8 cellular contexts compared by ENCODE assay signal in the genomic region with DNA sequence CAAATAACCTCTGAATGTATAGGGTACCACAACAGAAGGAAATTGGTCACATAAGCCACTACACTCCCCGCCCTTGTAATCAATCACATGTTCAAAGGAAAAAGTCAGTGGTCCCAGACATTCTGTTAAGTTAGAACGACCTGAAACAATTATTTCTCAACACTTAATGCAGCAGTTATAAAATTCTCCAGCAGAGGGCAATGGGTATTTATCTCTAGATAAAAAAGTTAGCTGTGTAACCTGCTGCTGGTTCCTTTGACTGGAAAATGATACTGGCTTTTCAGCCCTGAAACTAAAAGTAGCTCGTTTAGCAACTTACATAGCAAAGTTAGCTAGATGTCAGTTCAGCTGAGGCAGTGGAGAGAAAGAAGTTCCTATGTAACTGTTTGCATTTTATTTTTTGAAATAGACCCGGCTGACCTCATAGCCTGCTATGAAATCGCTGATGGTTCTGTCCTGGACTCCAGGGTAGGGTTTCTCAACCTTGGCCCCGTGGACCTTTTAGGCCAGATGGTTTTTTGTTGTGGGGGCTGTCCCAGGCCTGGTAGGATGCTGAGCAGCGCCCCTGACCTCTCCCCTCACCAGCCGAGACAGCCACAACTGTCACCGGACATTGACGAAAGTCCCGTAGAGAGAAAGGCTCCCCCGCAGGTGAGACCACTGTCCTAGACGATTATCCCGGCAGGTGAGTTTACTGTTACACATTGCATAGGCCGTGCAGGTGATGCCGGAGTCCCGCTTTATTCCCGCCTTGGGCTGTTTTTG. TPM values are rescaled to one million over a fixed set of nuclear protein-coding genes. Genes with fewer than 3 reads are reported as not detected.
A peak's percentile ranks its signal among the peaks of the same experiment; 100 is the strongest.
DNase-seq lines count a peak whose midpoint lies in the region; ATAC-seq and TF ChIP-seq lines count a peak whose summit lies in the region.

No MANE protein-coding gene starts in this region.

- H3K27me3 ChIP-seq in KMS-11 (ENCODE audit: insufficient read depth, low read depth) (no peaks in the 10 kb centered on the region), fibroblast of lung (ENCODE audit: control insufficient read depth, insufficient read depth, low read length) (no peaks in the 10 kb centered on the region), parathyroid adenoma (ENCODE audit: control insufficient read depth, insufficient read depth, low read length) (no peaks in the 10 kb centered on the region)

- TF ChIP-seq CTCF in CD14-positive monocyte (IDR thresholded peaks at IDR 0.05) (peak; percentile 79), KMS-11 (conservative IDR thresholded peaks at IDR 0.05; ENCODE audit: low read depth, low read length) (peak; percentile 94), fibroblast of lung (conservative IDR thresholded peaks at IDR 0.05 in 1 of 2, IDR thresholded peaks at IDR 0.05 in 1 of 2; ENCODE audit: low read depth in 1 of 2, low read length in 2 of 2) (peak; percentile 52 to 73), parathyroid adenoma (IDR thresholded peaks at IDR 0.05) (peak; percentile 67)

- H3K27ac Mint-ChIP-seq in CD14-positive monocyte = peak overlapping the region in 1 of 7 donors; percentile 9

- H3K4me1 Mint-ChIP-seq in CD14-positive monocyte = peaks cover 6% of the 10 kb centered on the region

- no peak overlapping the region for H3K4me3 Mint-ChIP-seq in CD14-positive monocyte

- peaks cover 0 to 7% (median 2%) of the 10 kb centered on the region in 7 donors for H3K9me3 Mint-ChIP-seq in CD14-positive monocyte

- intact Hi-C loops in CD14-positive monocyte (cut with micrococcal nuclease) = no loop called here

- peak overlapping the region; percentile 63; the same call in 1 of the 2 replicates for H2AFZ ChIP-seq in KMS-11 (ENCODE audit: low read depth)
- H2AFZ ChIP-seq in fibroblast of lung (ENCODE audit: low read length) = no peak overlapping the region
- H2AFZ ChIP-seq in parathyroid adenoma = no peak overlapping the region

- H3K9me3 ChIP-seq in fibroblast of lung (ENCODE audit: control insufficient read depth, insufficient read depth, low read depth, low read length) = no peaks in the 10 kb centered on the region
- no peaks in the 10 kb centered on the region for H3K9me3 ChIP-seq in parathyroid adenoma (ENCODE audit: control insufficient read depth, low read length)

- H3K4me1 ChIP-seq in KMS-11 (ENCODE audit: low read depth, poor library complexity, severe bottlenecking) (peaks cover 11% of the 10 kb centered on the region), fibroblast of lung (ENCODE audit: control insufficient read depth, extremely low read depth, insufficient read depth, low read length) (no peaks in the 10 kb centered on the region), parathyroid adenoma (no peaks in the 10 kb centered on the region)

- H3K36me3 ChIP-seq in KMS-11 (ENCODE audit: insufficient read depth) (no peaks in the 10 kb centered on the region), fibroblast of lung (ENCODE audit: control insufficient read depth, insufficient read depth, low read length) (no peaks in the 10 kb centered on the region), parathyroid adenoma (ENCODE audit: control insufficient read depth, insufficient read depth, low read length) (no peaks in the 10 kb centered on the region)

- no peak overlapping the region; the same call in 1 of the 2 replicates for H3K9ac ChIP-seq in KMS-11
- H3K9ac ChIP-seq in fibroblast of lung (ENCODE audit: insufficient read depth, low read length) = no peak overlapping the region
- no peak overlapping the region for H3K9ac ChIP-seq in parathyroid adenoma

- peaks cover 0 to 6% (median 1%) of the 10 kb centered on the region in 3 donors for H3K27me3 Mint-ChIP-seq in CD14-positive monocyte (ENCODE audit: low read depth in 3 of 3)

- H3K27ac ChIP-seq in KMS-11 = peak overlapping the region; percentile 33; the same call in 1 of the 2 replicates
- no peak overlapping the region for H3K27ac ChIP-seq in fibroblast of lung (ENCODE audit: insufficient read depth, low read length)
- no peak overlapping the region for H3K27ac ChIP-seq in parathyroid adenoma

- H3K36me3 Mint-ChIP-seq in CD14-positive monocyte = no peaks in the 10 kb centered on the region

- H3K4me2 ChIP-seq in KMS-11 = peak overlapping the region; percentile 52
- H3K4me2 ChIP-seq in fibroblast of lung (ENCODE audit: extremely low read depth, insufficient read depth, low read length) = no peak overlapping the region
- no peak overlapping the region for H3K4me2 ChIP-seq in parathyroid adenoma (ENCODE audit: low read length)

- DNase-seq in CD14-positive monocyte (ENCODE audit: low spot score) = no peak
- DNase-seq in fibroblast of lung (ENCODE audit: low read depth in 2 of 2) = peak; percentile 43 to 70

- ATAC-seq in GM18498 (IDR thresholded peaks at IDR 0.05; ENCODE audit: unreplicated experiment) (peak; percentile 80), SK-N-SH treated with all-trans-retinoic acid at 6 μM for 48 hours (peak; percentile 86), GM19035 (IDR thresholded peaks at IDR 0.05; ENCODE audit: unreplicated experiment) (no peak), GM19328 (IDR thresholded peaks at IDR 0.05; ENCODE audit: unreplicated experiment) (no peak)

- H3K79me2 ChIP-seq in KMS-11 (ENCODE audit: insufficient read depth, low read depth) (no peaks in the 10 kb centered on the region), fibroblast of lung (ENCODE audit: control insufficient read depth, insufficient read depth, low read length) (no peaks in the 10 kb centered on the region), parathyroid adenoma (no peaks in the 10 kb centered on the region)

- H3K4me3 ChIP-seq in KMS-11 (IDR thresholded peaks at IDR 0.05; ENCODE audit: insufficient read depth, low read depth, low read length) (no peak overlapping the region), fibroblast of lung (replicated peaks in 1 of 4; ENCODE audit: control extremely low read depth in 1 of 4, insufficient read depth in 1 of 4, low read depth in 3 of 4, low read length in 4 of 4) (no peak overlapping the region), parathyroid adenoma (ENCODE audit: low read depth, low read length) (no peak overlapping the region)

- no peaks in the 10 kb centered on the region for H4K20me1 ChIP-seq in KMS-11 (ENCODE audit: insufficient read depth)
- H4K20me1 ChIP-seq in fibroblast of lung (ENCODE audit: control insufficient read depth, extremely low read depth, insufficient read depth, low read length) = no peaks in the 10 kb centered on the region

TF ChIP-seq in SK-N-SH treated with all-trans-retinoic acid at 6 μM for 48 hours, 23 proteins besides CTCF, POLR2A, EP300 and RAD21 (continues in another document):
- TF ChIP-seq SNAI2 (CRISPR knock-in tag; IDR thresholded peaks at IDR 0.05) (no peak), PPARA (CRISPR knock-in tag; IDR thresholded peaks at IDR 0.05; ENCODE audit: borderline replicate concordance) (no peak), ISL1 (CRISPR knock-in tag; IDR thresholded peaks at IDR 0.05) (no peak), ZNF70 (CRISPR knock-in tag; IDR thresholded peaks at IDR 0.05) (no peak), TCF4 (CRISPR knock-in tag; IDR thresholded peaks at IDR 0.05; ENCODE audit: borderline replicate concordance) (no peak)
- TF ChIP-seq, protein P1, sequence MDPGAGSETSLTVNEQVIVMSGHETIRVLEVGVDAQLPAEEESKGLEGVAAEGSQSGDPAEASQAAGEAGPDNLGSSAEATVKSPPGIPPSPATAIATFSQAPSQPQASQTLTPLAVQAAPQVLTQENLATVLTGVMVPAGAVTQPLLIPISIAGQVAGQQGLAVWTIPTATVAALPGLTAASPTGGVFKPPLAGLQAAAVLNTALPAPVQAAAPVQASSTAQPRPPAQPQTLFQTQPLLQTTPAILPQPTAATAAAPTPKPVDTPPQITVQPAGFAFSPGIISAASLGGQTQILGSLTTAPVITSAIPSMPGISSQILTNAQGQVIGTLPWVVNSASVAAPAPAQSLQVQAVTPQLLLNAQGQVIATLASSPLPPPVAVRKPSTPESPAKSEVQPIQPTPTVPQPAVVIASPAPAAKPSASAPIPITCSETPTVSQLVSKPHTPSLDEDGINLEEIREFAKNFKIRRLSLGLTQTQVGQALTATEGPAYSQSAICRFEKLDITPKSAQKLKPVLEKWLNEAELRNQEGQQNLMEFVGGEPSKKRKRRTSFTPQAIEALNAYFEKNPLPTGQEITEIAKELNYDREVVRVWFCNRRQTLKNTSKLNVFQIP (CRISPR knock-in tag; IDR thresholded peaks at IDR 0.05; ENCODE audit: borderline replicate concordance, low read depth) = no peak
- TF ChIP-seq, protein P2, sequence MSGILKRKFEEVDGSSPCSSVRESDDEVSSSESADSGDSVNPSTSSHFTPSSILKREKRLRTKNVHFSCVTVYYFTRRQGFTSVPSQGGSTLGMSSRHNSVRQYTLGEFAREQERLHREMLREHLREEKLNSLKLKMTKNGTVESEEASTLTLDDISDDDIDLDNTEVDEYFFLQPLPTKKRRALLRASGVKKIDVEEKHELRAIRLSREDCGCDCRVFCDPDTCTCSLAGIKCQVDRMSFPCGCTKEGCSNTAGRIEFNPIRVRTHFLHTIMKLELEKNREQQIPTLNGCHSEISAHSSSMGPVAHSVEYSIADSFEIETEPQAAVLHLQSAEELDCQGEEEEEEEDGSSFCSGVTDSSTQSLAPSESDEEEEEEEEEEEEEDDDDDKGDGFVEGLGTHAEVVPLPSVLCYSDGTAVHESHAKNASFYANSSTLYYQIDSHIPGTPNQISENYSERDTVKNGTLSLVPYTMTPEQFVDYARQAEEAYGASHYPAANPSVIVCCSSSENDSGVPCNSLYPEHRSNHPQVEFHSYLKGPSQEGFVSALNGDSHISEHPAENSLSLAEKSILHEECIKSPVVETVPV (CRISPR knock-in tag; IDR thresholded peaks at IDR 0.05) = no peak
- TF ChIP-seq, protein P3, sequence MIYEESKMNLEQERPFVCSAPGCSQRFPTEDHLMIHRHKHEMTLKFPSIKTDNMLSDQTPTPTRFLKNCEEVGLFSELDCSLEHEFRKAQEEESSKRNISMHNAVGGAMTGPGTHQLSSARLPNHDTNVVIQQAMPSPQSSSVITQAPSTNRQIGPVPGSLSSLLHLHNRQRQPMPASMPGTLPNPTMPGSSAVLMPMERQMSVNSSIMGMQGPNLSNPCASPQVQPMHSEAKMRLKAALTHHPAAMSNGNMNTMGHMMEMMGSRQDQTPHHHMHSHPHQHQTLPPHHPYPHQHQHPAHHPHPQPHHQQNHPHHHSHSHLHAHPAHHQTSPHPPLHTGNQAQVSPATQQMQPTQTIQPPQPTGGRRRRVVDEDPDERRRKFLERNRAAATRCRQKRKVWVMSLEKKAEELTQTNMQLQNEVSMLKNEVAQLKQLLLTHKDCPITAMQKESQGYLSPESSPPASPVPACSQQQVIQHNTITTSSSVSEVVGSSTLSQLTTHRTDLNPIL (CRISPR knock-in tag; IDR thresholded peaks at IDR 0.05; ENCODE audit: low read depth) = no peak

RNA-seq across cellular contexts. Expression of a gene that starts 40.2 kb away (rescaled TPM):
- polyA plus RNA-seq in CD14-positive monocyte (1 to 10 TPM; 2.0 to 2.2 TPM), fibroblast of lung (1.2 and 1.5 TPM in 2 replicates)
- total RNA-seq in fibroblast of lung = 1.8 and 2.6 TPM in 2 replicates
- polyA plus RNA-seq in fibroblast of lung (2012) = 2.9 and 4.0 TPM in 2 replicates
- 1.8 and 3.2 TPM in 2 replicates for polyA minus RNA-seq in fibroblast of lung (ENCODE audit: low replicate concordance)

RNA-seq across cellular contexts. Expression of a gene that starts 40.8 kb away (rescaled TPM):
- 10 to 100 TPM in 1 of 2 donors, 1 to 10 TPM in 1; 9.4 to 10.6 TPM for polyA plus RNA-seq in CD14-positive monocyte
- 16.2 and 17.7 TPM in 2 replicates for total RNA-seq in fibroblast of lung
- 6.1 and 13.8 TPM in 2 replicates for polyA plus RNA-seq in fibroblast of lung
- 6.0 and 12.9 TPM in 2 replicates for polyA plus RNA-seq in fibroblast of lung (2012)
- polyA minus RNA-seq in fibroblast of lung (ENCODE audit: low replicate concordance) = 2.8 and 26.5 TPM in 2 replicates

Comparison
In these comparisons a context has a peak if more than half of its experiments do, and no peak if none do; other contexts are left out.
1. ATAC-seq: peak in GM18498 (single experiment) and SK-N-SH treated with all-trans-retinoic acid at 6 μM for 48 hours (single experiment); none in GM19035 (single experiment) and GM19328 (single experiment).
2. Peak in every context shown above with its lines, with median percentiles within 50 percentile points of each other: CTCF ChIP-seq.